In genomic region chr5:43602456-43602817, GRCh38 we compare ENCODE assay signal across 8 cellular contexts. TPM values are rescaled to one million over a fixed set of nuclear protein-coding genes. Genes with fewer than 3 reads are reported as not detected.
DNase-seq lines count a peak whose midpoint lies in the region; ATAC-seq, FAIRE-seq and TF ChIP-seq lines count a peak whose summit lies in the region.

No MANE protein-coding gene starts in this region.

- peak; percentile 1 for ATAC-seq in HG02588 (IDR thresholded peaks at IDR 0.05; ENCODE audit: unreplicated experiment)
- ATAC-seq in lung (ENCODE audit: insufficient read depth, low FRiP score) = no peak

- peak overlapping the region; percentile 35; the same call in 1 of the 2 replicates for H3K18ac ChIP-seq in H1 (ENCODE audit: extremely low read depth, low read length)

- H3K4me1 ChIP-seq in H1 (replicated peaks in 1 of 4; ENCODE audit: control insufficient read depth in 3 of 4, insufficient read depth in 4 of 4, low read length in 3 of 4) (peaks cover 5 to 9% (median 7%) of the 10 kb centered on the region in 4 experiments; a peak in 6 of 7 replicates), lung (ENCODE audit: control insufficient read depth in 2 of 2, insufficient read depth in 2 of 2, low read length in 2 of 2) (peaks cover 2 to 11% of the 10 kb centered on the region in 2 donors), thymus (ENCODE audit: control insufficient read depth, insufficient read depth, low read length) (peaks cover 12% of the 10 kb centered on the region)

- peak overlapping the region; percentile 98 to 99 for H3K4me2 ChIP-seq in H1 (ENCODE audit: insufficient read depth in 1 of 2, low read depth in 2 of 2, low read length in 2 of 2)

- no peak overlapping the region for H2AK5ac ChIP-seq in H1 (ENCODE audit: low read depth, low read length)

- peak overlapping the region; percentile 92; the same call in 1 of the 2 replicates for H4K8ac ChIP-seq in H1 (ENCODE audit: extremely low read depth, insufficient read depth, low read length)

- no peaks in the 10 kb centered on the region for H4K20me1 ChIP-seq in H1 (replicated peaks in 1 of 2; ENCODE audit: control insufficient read depth in 1 of 2, insufficient read depth in 2 of 2, low read length in 2 of 2)

- no peak overlapping the region for H2BK120ac ChIP-seq in H1 (replicated peaks; ENCODE audit: low read depth, low read length)

- H3K36me3 ChIP-seq in WERI-Rb-1 (no peaks in the 10 kb centered on the region; the same call in none of the 2 replicates), H1 (ENCODE audit: control insufficient read depth in 2 of 4, insufficient read depth in 4 of 4, low read length in 3 of 4) (no peaks in the 10 kb centered on the region; a peak in 1 of 8 replicates), lung (ENCODE audit: control insufficient read depth in 2 of 2, insufficient read depth in 2 of 2, low read length in 2 of 2) (peaks cover 1 to 5% of the 10 kb centered on the region in 2 donors), thymus (ENCODE audit: control insufficient read depth, insufficient read depth) (no peaks in the 10 kb centered on the region)

- no peak overlapping the region for H3K4ac ChIP-seq in H1 (replicated peaks; ENCODE audit: insufficient read length, low read depth, low read length)

- H3K56ac ChIP-seq in H1 (replicated peaks; ENCODE audit: insufficient read length, low read depth, low read length) = no peak overlapping the region

- H3K27ac ChIP-seq in WERI-Rb-1 (peak overlapping the region; percentile 94), H1 (ENCODE audit: low read depth, low read length) (no peak overlapping the region), lung (ENCODE audit: low read depth in 1 of 2, low read length in 1 of 2) (peak overlapping the region; percentile 87 to 98), thymus (ENCODE audit: low read depth) (peak overlapping the region; percentile 91)

- TF ChIP-seq CTCF in WERI-Rb-1 (IDR thresholded peaks at IDR 0.05; ENCODE audit: low read depth, low read length) (no peak), H1 (IDR thresholded peaks at IDR 0.05; ENCODE audit: control extremely low read depth in 1 of 3, insufficient read depth in 1 of 3, low read depth in 1 of 3, low read length in 3 of 3) (no peak), lung (IDR thresholded peaks at IDR 0.05; ENCODE audit: control extremely low read depth, extremely low read depth) (no peak)

- H3K23me2 ChIP-seq in H1 (ENCODE audit: low read depth, low read length) = peaks cover 10% of the 10 kb centered on the region

- H3K23ac ChIP-seq in H1 (ENCODE audit: insufficient read length) = no peak overlapping the region

- H3K9ac ChIP-seq in H1 (replicated peaks in 1 of 4; ENCODE audit: extremely low read depth in 1 of 4, low read depth in 3 of 4, low read length in 3 of 4) = peak overlapping the region; percentile 72 to 95 (median 80)

- H2BK20ac ChIP-seq in H1 (ENCODE audit: low read length) = no peak overlapping the region

- DNase-seq in GF-D8 (lab: John Stamatoyannopoulos, UW) (peak; percentile 22), NCI-H187 treated with DMSO at 0.1 percent for 48 hours (lab: John Stamatoyannopoulos, UW) (peak; percentile 74), WERI-Rb-1 (peak; percentile 49), H1 (ENCODE audit: low read depth in 1 of 2, low spot score in 2 of 2) (no peak), lung (ENCODE audit: low spot score) (peak; percentile 32), cortex of kidney (lab: John Stamatoyannopoulos, UW) (no peak)

- H3K14ac ChIP-seq in H1 (ENCODE audit: insufficient read length) = no peak overlapping the region

- CTCF ChIA-PET in H1 (lab: Charles Lee; ENCODE audit: partially characterized antibody) = interaction anchor here (1.7 kb wide), 1 partner anchor 29 kb away, joined by 9 read pairs; no protein-coding TSS in a partner anchor

- H3K27me3 ChIP-seq in WERI-Rb-1 (ENCODE audit: insufficient read depth, low read depth, severe bottlenecking) (no peaks in the 10 kb centered on the region), H1 (replicated peaks in 1 of 4; ENCODE audit: control insufficient read depth in 3 of 4, extremely low read depth in 1 of 4, insufficient read depth in 3 of 4, low read length in 3 of 4) (peaks cover 0 to 6% (median 0%) of the 10 kb centered on the region in 4 experiments; a peak in 3 of 7 replicates), lung (ENCODE audit: control insufficient read depth, insufficient read depth) (no peaks in the 10 kb centered on the region), thymus (ENCODE audit: control insufficient read depth, insufficient read depth) (no peaks in the 10 kb centered on the region)

- peak overlapping the region; percentile 49 for H4K5ac ChIP-seq in H1 (ENCODE audit: insufficient read length, low read depth, low read length)

- H2BK15ac ChIP-seq in H1 (ENCODE audit: low read length) = no peak overlapping the region

- peak overlapping the region; percentile 95 for H2AFZ ChIP-seq in H1 (ENCODE audit: low read length)

- peak overlapping the region; percentile 85; the same call in 1 of the 2 replicates for H2BK12ac ChIP-seq in H1 (ENCODE audit: low read depth, low read length)

- TF ChIP-seq EP300 in H1 (IDR thresholded peaks at IDR 0.05; ENCODE audit: borderline replicate concordance in 1 of 2, low read depth in 2 of 2, low read length in 2 of 2) = no peak

- no peak for TF ChIP-seq POLR2A in H1 (IDR thresholded peaks at IDR 0.05; ENCODE audit: control extremely low read depth in 1 of 2, low read depth in 2 of 2, low read length in 2 of 2)

- TF ChIP-seq RAD21 in H1 (IDR thresholded peaks at IDR 0.05 in 1 of 2, conservative IDR thresholded peaks at IDR 0.05 in 1 of 2; ENCODE audit: low read depth in 2 of 2, low read length in 2 of 2) = no peak

- 5% methylated on average over 8 of the region's 9 CpGs; no CpG with 5 or more reads in 1 of the 2 experiments for WGBS in H1 (ENCODE audit: extremely low coverage in 1 of 2, insufficient coverage in 1 of 2, insufficient read length in 1 of 2, insufficient replicate concordance in 2 of 2, low coverage in 1 of 2, low lambda C conversion rate in 2 of 2, missing lambda C conversion rate in 1 of 2), 2 experiments
- WGBS in lung, 2 donors = 0 to 1% methylated on average over 9 of the region's 9 CpGs
- WGBS in thymus = under 1% methylated on average over 9 of the region's 9 CpGs

- H3K9me3 ChIP-seq in WERI-Rb-1 (ENCODE audit: severe bottlenecking) (no peaks in the 10 kb centered on the region), H1 (ENCODE audit: insufficient read depth in 2 of 2, low read depth in 1 of 2, low read length in 1 of 2) (no peaks in the 10 kb centered on the region), lung (ENCODE audit: control insufficient read depth in 2 of 2, insufficient read depth in 1 of 2, low read length in 1 of 2) (no peaks in the 10 kb centered on the region), thymus (ENCODE audit: control insufficient read depth) (no peaks in the 10 kb centered on the region)

- no peaks in the 10 kb centered on the region for H3K79me1 ChIP-seq in H1 (ENCODE audit: low read depth, low read length)

- H2BK5ac ChIP-seq in H1 (ENCODE audit: low read depth, low read length) = no peak overlapping the region

- H3K4me3 ChIP-seq in WERI-Rb-1 (ENCODE audit: low read depth, low read length) (peak overlapping the region; percentile 85), H1 (ENCODE audit: extremely low read depth in 1 of 4, insufficient read depth in 2 of 4, low read depth in 3 of 4, low read length in 4 of 4) (peak overlapping the region; percentile 64 to 88 (median 74)), lung (peak overlapping the region; percentile 85), thymus (ENCODE audit: low read length) (peak overlapping the region; percentile 96)

- POLR2A ChIA-PET in H1 (lab: Charles Lee; ENCODE audit: partially characterized antibody) = interaction anchor here (0.7 to 2.7 kb wide), 9 partner anchors 11 to 118 kb away, joined by 3 to 9 read pairs (median 4); partner anchors contain the start of genes C5orf34 and TMEM267

- H3K79me2 ChIP-seq in H1 (ENCODE audit: control insufficient read depth in 1 of 2, insufficient read depth in 2 of 2, low read length in 2 of 2) = no peaks in the 10 kb centered on the region

- no peak overlapping the region for H4K91ac ChIP-seq in H1 (replicated peaks; ENCODE audit: insufficient read length, low read length)

- FAIRE-seq in H1 (lab: Jason Lieb, UNC) = no peak

TF ChIP-seq in H1, 55 proteins besides CTCF, POLR2A, EP300 and RAD21 (continues in another document):
- TF ChIP-seq ZNF274 (IDR thresholded peaks at IDR 0.05; ENCODE audit: borderline replicate concordance, extremely low read depth, low read length) (no peak), TEAD4 (IDR thresholded peaks at IDR 0.05; ENCODE audit: low read depth, low read length) (no peak), SP1 (IDR thresholded peaks at IDR 0.05; ENCODE audit: low read depth, low read length) (no peak), GTF2F1 (IDR thresholded peaks at IDR 0.05; ENCODE audit: borderline replicate concordance, low read depth, low read length) (no peak)

RNA-seq across cellular contexts. Expression of gene NNT, which starts 0.5 kb away (rescaled TPM):
- 19.6 and 22.2 TPM in 2 replicates for total RNA-seq in H1 (2021; fragmentation: NEBNext Ultra II Directional; extraction: Animal tissue kit (Norgen Biotek cat#: 25700))
- polyA plus RNA-seq in H1 (2011; rRNA removed) (8.9 and 11.0 TPM in 2 replicates), lung (10 to 100 TPM in 1 of 2 donors, 1 to 10 TPM in 1; 8.5 to 15.7 TPM), thymus (30.8 TPM)
- polyA plus RNA-seq in H1 (2011; cell fraction: cytosol; rRNA removed) = 10.3 TPM
- 19.4 TPM for polyA plus RNA-seq in H1 (2011; cell fraction: nucleus; rRNA removed)
- polyA plus RNA-seq in H1 (2012, experiment 1 of 2) = 8.9 to 11.6 TPM (median 10.6 TPM) in 4 replicates
- polyA plus RNA-seq in H1 (2012, experiment 2 of 2) = 0.68 TPM
- 10.8 TPM for polyA plus RNA-seq in H1 (2013, experiment 1 of 2)
- 9.4 TPM for polyA plus RNA-seq in H1 (2013, experiment 2 of 2)
- 25.8 and 33.7 TPM in 2 replicates for polyA minus RNA-seq in H1 (2011; rRNA and poly(A)+ RNA removed)
- polyA minus RNA-seq in H1 (2011; cell fraction: cytosol; rRNA and poly(A)+ RNA removed) = 10.4 TPM
- 33.8 TPM for polyA minus RNA-seq in H1 (2011; cell fraction: nucleus; rRNA and poly(A)+ RNA removed)
- 10 to 100 TPM; 54.2 to 96.9 TPM for total RNA-seq in lung

RNA-seq across cellular contexts. Expression of gene PAIP1, which starts 45.6 kb away (rescaled TPM):
- total RNA-seq in H1 (2021; fragmentation: NEBNext Ultra II Directional; extraction: Animal tissue kit (Norgen Biotek cat#: 25700)) = 80.5 and 89.5 TPM in 2 replicates
- polyA plus RNA-seq in H1 (2011; rRNA removed) (46.0 and 62.9 TPM in 2 replicates), lung (10 to 100 TPM; 46.1 to 47.3 TPM), thymus (59.2 TPM)
- 64.8 TPM for polyA plus RNA-seq in H1 (2011; cell fraction: cytosol; rRNA removed)
- 28.5 TPM for polyA plus RNA-seq in H1 (2011; cell fraction: nucleus; rRNA removed)
- 53.9 to 86.4 TPM (median 59.0 TPM) in 4 replicates for polyA plus RNA-seq in H1 (2012, experiment 1 of 2)
- polyA plus RNA-seq in H1 (2012, experiment 2 of 2) = 13.5 TPM
- 62.1 TPM for polyA plus RNA-seq in H1 (2013, experiment 1 of 2)
- polyA plus RNA-seq in H1 (2013, experiment 2 of 2) = 65.6 TPM
- 71.0 and 90.2 TPM in 2 replicates for polyA minus RNA-seq in H1 (2011; rRNA and poly(A)+ RNA removed)
- polyA minus RNA-seq in H1 (2011; cell fraction: cytosol; rRNA and poly(A)+ RNA removed) = 35.2 TPM
- 43.4 TPM for polyA minus RNA-seq in H1 (2011; cell fraction: nucleus; rRNA and poly(A)+ RNA removed)
- total RNA-seq in lung = 10 to 100 TPM; 62.6 to 91.1 TPM

Comparison
In these comparisons a context has a peak if more than half of its experiments do, and no peak if none do; other contexts are left out.
1. DNase-seq: peak in GF-D8 (single experiment), NCI-H187 treated with DMSO at 0.1 percent for 48 hours (single experiment), WERI-Rb-1 (single experiment) and lung (single experiment); none in H1 (0 of 2) and cortex of kidney (single experiment).
2. Peak in every context shown above with its lines, with median percentiles within 50 percentile points of each other: H3K4me3 ChIP-seq.